Comparison of ENCODE assay signal across 30 cellular contexts in genomic region chr2:231503777-231504176, GRCh38. TPM values are rescaled to one million over a fixed set of nuclear protein-coding genes. Genes with fewer than 3 reads are reported as not detected.
"Had no signal": no experiment of that assay in that cellular context is flagged by ENCODE, and none has a peak within 500 bp of the region (broad histone marks: within the 10 kb centered on the region; RNA-seq: fewer than 3 reads in every experiment).

No MANE protein-coding gene starts in this region.

- H3K4me1 Mint-ChIP-seq: activated CD4-positive, alpha-beta memory T cell treated with anti-CD3 and anti-CD28 coated beads, Interleukin-2, amount 10 ng/mL, durations not matched to agents 7 days and 5 days; activated CD4-positive, alpha-beta T cell treated with anti-CD3 and anti-CD28 coated beads, Interleukin-2, amount 10 ng/mL, durations not matched to agents 7 days and 5 days; activated naive CD4-positive, alpha-beta T cell treated with anti-CD3 and anti-CD28 coated beads, Interleukin-2, amount 50 U/mL, for 24 hours; activated naive CD8-positive, alpha-beta T cell treated with anti-CD3 and anti-CD28 coated beads for 36 hours; activated naive CD8-positive, alpha-beta T cell treated with anti-CD3 and anti-CD28 coated beads, Interleukin-2, amount 50 U/mL, for 24 hours; T-helper 17 cell; WTC11 had no signal

- H3K27ac Mint-ChIP-seq: activated CD4-positive, alpha-beta memory T cell treated with anti-CD3 and anti-CD28 coated beads, Interleukin-2, amount 10 ng/mL, durations not matched to agents 7 days and 5 days; activated CD4-positive, alpha-beta T cell treated with anti-CD3 and anti-CD28 coated beads, Interleukin-2, amount 10 ng/mL, durations not matched to agents 7 days and 5 days; activated naive CD4-positive, alpha-beta T cell treated with anti-CD3 and anti-CD28 coated beads for 36 hours; activated naive CD4-positive, alpha-beta T cell treated with anti-CD3 and anti-CD28 coated beads, Interleukin-2, amount 50 U/mL, for 24 hours; activated naive CD8-positive, alpha-beta T cell treated with anti-CD3 and anti-CD28 coated beads for 36 hours; activated naive CD8-positive, alpha-beta T cell treated with anti-CD3 and anti-CD28 coated beads, Interleukin-2, amount 50 U/mL, for 24 hours; activated T-helper 2 cell treated with anti-CD3 and anti-CD28 coated beads, Interferon-gamma antibody, Interleukin-2, Interleukin-4, amounts not matched to agents 10 μg/mL and 5 μg/mL and 100 μg/mL, durations not matched to agents 14 hours and 24 hours and 36 hours; T-helper 17 cell; T-helper 2 cell treated with Interferon-gamma antibody and Interleukin-4, amounts not matched to agents 5 μg/mL and 100 μg/mL, for 36 hours; WTC11 had no signal

- H3K27me3 Mint-ChIP-seq: activated CD4-positive, alpha-beta memory T cell treated with anti-CD3 and anti-CD28 coated beads, Interleukin-2, amount 10 ng/mL, durations not matched to agents 7 days and 5 days; activated CD4-positive, alpha-beta T cell treated with anti-CD3 and anti-CD28 coated beads, Interleukin-2, amount 10 ng/mL, durations not matched to agents 7 days and 5 days; activated naive CD4-positive, alpha-beta T cell treated with anti-CD3 and anti-CD28 coated beads, Interleukin-2, amount 50 U/mL, for 24 hours; activated naive CD8-positive, alpha-beta T cell treated with anti-CD3 and anti-CD28 coated beads for 36 hours; activated naive CD8-positive, alpha-beta T cell treated with anti-CD3 and anti-CD28 coated beads, Interleukin-2, amount 50 U/mL, for 24 hours; T-helper 17 cell had no signal

- DNase-seq: activated CD4-positive, alpha-beta memory T cell treated with anti-CD3 and anti-CD28 coated beads, Interleukin-2, amount 10 ng/mL, durations not matched to agents 7 days and 5 days; activated CD4-positive, alpha-beta T cell treated with anti-CD3 and anti-CD28 coated beads for 1 hour; activated CD4-positive, alpha-beta T cell treated with anti-CD3 and anti-CD28 coated beads for 4 hours; activated CD4-positive, alpha-beta T cell treated with anti-CD3 and anti-CD28 coated beads, Interleukin-2, amount 10 ng/mL, durations not matched to agents 7 days and 5 days; activated CD4-positive, alpha-beta T cell treated with anti-CD3 and anti-CD28 coated beads, Interleukin-2, amount 50 U/mL, for 4 hours; activated effector memory CD4-positive, alpha-beta T cell treated with anti-CD3 and anti-CD28 coated beads, Interleukin-2, amount 50 U/mL, for 16 hours; activated naive CD4-positive, alpha-beta T cell treated with anti-CD3 and anti-CD28 coated beads for 36 hours; activated naive CD8-positive, alpha-beta T cell treated with anti-CD3 and anti-CD28 coated beads for 36 hours; activated naive CD8-positive, alpha-beta T cell treated with anti-CD3 and anti-CD28 coated beads, Interleukin-2, amount 50 U/mL, for 24 hours; activated T-cell treated with anti-CD3 and anti-CD28 coated beads, Interleukin-2, amount 50 U/mL, for 4 hours; adrenal gland; amygdala; body of pancreas; caudate nucleus; colonic mucosa; effector CD8-positive, alpha-beta T cell; esophagus squamous epithelium; foreskin melanocyte; T-helper 1 cell; T-helper 17 cell; T1000 had no signal

- H3K9me3 Mint-ChIP-seq: activated CD4-positive, alpha-beta memory T cell treated with anti-CD3 and anti-CD28 coated beads, Interleukin-2, amount 10 ng/mL, durations not matched to agents 7 days and 5 days; activated CD4-positive, alpha-beta T cell treated with anti-CD3 and anti-CD28 coated beads, Interleukin-2, amount 10 ng/mL, durations not matched to agents 7 days and 5 days; activated naive CD4-positive, alpha-beta T cell treated with anti-CD3 and anti-CD28 coated beads for 36 hours; activated naive CD4-positive, alpha-beta T cell treated with anti-CD3 and anti-CD28 coated beads, Interleukin-2, amount 50 U/mL, for 24 hours; activated naive CD8-positive, alpha-beta T cell treated with anti-CD3 and anti-CD28 coated beads for 36 hours; activated naive CD8-positive, alpha-beta T cell treated with anti-CD3 and anti-CD28 coated beads, Interleukin-2, amount 50 U/mL, for 24 hours; activated T-cell treated with anti-CD3 and anti-CD28 coated beads, Interleukin-2, amount 50 U/mL, for 4 hours; activated T-helper 2 cell treated with anti-CD3 and anti-CD28 coated beads, Interferon-gamma antibody, Interleukin-2, Interleukin-4, amounts not matched to agents 10 μg/mL and 5 μg/mL and 100 μg/mL, durations not matched to agents 14 hours and 24 hours and 36 hours; T-helper 2 cell treated with Interferon-gamma antibody and Interleukin-4, amounts not matched to agents 5 μg/mL and 100 μg/mL, for 36 hours; WTC11 had no signal

- ATAC-seq: activated naive CD8-positive, alpha-beta T cell treated with anti-CD3 and anti-CD28 coated beads, Interleukin-2, amount 50 U/mL, for 24 hours; activated T-cell treated with anti-CD3 and anti-CD28 coated beads, Interleukin-2, amount 50 U/mL, for 4 hours; body of pancreas; gastroesophageal sphincter; T-helper 17 cell; WTC11 had no signal

- H3K4me3 Mint-ChIP-seq: activated CD4-positive, alpha-beta memory T cell treated with anti-CD3 and anti-CD28 coated beads, Interleukin-2, amount 10 ng/mL, durations not matched to agents 7 days and 5 days; activated CD4-positive, alpha-beta T cell treated with anti-CD3 and anti-CD28 coated beads, Interleukin-2, amount 10 ng/mL, durations not matched to agents 7 days and 5 days; activated naive CD4-positive, alpha-beta T cell treated with anti-CD3 and anti-CD28 coated beads for 36 hours; activated naive CD4-positive, alpha-beta T cell treated with anti-CD3 and anti-CD28 coated beads, Interleukin-2, amount 50 U/mL, for 24 hours; activated naive CD8-positive, alpha-beta T cell treated with anti-CD3 and anti-CD28 coated beads for 36 hours; activated naive CD8-positive, alpha-beta T cell treated with anti-CD3 and anti-CD28 coated beads, Interleukin-2, amount 50 U/mL, for 24 hours; activated T-cell treated with anti-CD3 and anti-CD28 coated beads, Interleukin-2, amount 50 U/mL, for 4 hours; T-helper 17 cell; T-helper 2 cell treated with Interferon-gamma antibody and Interleukin-4, amounts not matched to agents 5 μg/mL and 100 μg/mL, for 36 hours; WTC11 had no signal

RNA-seq across cellular contexts. Expression of gene NMUR1, which starts 26.5 kb away (rescaled TPM):
- total RNA-seq: activated naive CD4-positive, alpha-beta T cell treated with anti-CD3 and anti-CD28 coated beads for 36 hours; activated naive CD8-positive, alpha-beta T cell treated with anti-CD3 and anti-CD28 coated beads for 36 hours; dermis microvascular lymphatic vessel endothelial cell; endothelial cell of umbilical vein; fibroblast of villous mesenchyme; glomerular endothelial cell had no signal
